34 cellular contexts compared by ENCODE assay signal in the genomic region with DNA sequence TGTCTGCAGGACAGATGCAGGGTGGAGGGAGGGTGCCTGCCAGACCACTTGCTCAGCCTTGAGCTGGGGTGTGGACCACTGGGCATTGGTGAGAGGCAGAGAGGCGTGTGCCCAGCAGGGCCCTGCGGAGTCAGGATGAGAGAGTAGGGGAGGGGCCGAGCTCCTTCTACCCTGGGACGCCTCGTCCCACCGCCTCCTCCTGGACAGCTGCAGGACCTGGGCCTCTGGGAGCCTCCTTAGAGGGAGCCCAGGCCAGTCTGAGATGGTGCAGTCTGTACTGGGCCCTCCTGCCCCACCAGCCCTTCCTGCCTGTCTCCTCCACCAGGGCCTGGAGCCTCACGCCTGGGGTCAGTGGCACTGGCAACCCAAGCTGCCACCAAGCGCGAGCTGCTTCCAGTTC.
"Had no signal": no experiment of that assay in that cellular context is flagged by ENCODE, and none has a peak within 500 bp of the region (broad histone marks: within the 10 kb centered on the region; RNA-seq: fewer than 3 reads in every experiment).

No MANE protein-coding gene starts in this region.

- H3K27me3 Mint-ChIP-seq: activated B cell treated with CpG ODN at 0.5 μM for 24 hours; activated CD4-positive, alpha-beta memory T cell treated with anti-CD3 and anti-CD28 coated beads for 36 hours; activated naive CD8-positive, alpha-beta T cell; activated naive CD8-positive, alpha-beta T cell treated with anti-CD3 and anti-CD28 coated beads, Interleukin-2, amount 50 U/mL, for 24 hours had no signal

- H3K27me3 ChIP-seq: Peyer's patch had no signal

- H3K27ac Mint-ChIP-seq: activated B cell treated with CpG ODN at 0.5 μM for 24 hours; activated CD4-positive, alpha-beta memory T cell treated with anti-CD3 and anti-CD28 coated beads for 36 hours; activated naive CD4-positive, alpha-beta T cell treated with anti-CD3 and anti-CD28 coated beads, Interleukin-2, amount 10 ng/mL, durations not matched to agents 7 days and 5 days; activated naive CD8-positive, alpha-beta T cell; activated naive CD8-positive, alpha-beta T cell treated with anti-CD3 and anti-CD28 coated beads, Interleukin-2, amount 50 U/mL, for 24 hours; activated T-helper 1 cell treated with anti-CD3 and anti-CD28 coated beads, Interleukin-12 subunit alpha, Interleukin-12 subunit beta, Interleukin-2, Interleukin-4 antibody, amounts not matched to agents 30 ng/mL and 10 ng/mL and 1 ng/mL, durations not matched to agents 14 hours and 24 hours and 36 hours; T-helper 1 cell treated with Interleukin-12 subunit alpha and Interleukin-12 subunit beta and Interleukin-4 antibody, amounts not matched to agents 30 μg/mL and 1 μg/mL, for 36 hours; T-helper 2 cell treated with Interferon-gamma antibody and Interleukin-4, amounts not matched to agents 5 μg/mL and 100 μg/mL, for 36 hours had no signal

- H3K4me3 ChIP-seq: Peyer's patch, SJSA1 had no signal

- H3K4me2 ChIP-seq: SK-N-SH had no signal

- H3K36me3 ChIP-seq: Peyer's patch, SJSA1 had no signal

- ATAC-seq: activated naive CD8-positive, alpha-beta T cell treated with anti-CD3 and anti-CD28 coated beads, Interleukin-2, amount 50 U/mL, for 24 hours; activated T-cell treated with anti-CD3 and anti-CD28 coated beads, Interleukin-2, amount 50 U/mL, for 4 hours; PC-3 had no signal

- H3K4me1 Mint-ChIP-seq: activated naive CD4-positive, alpha-beta T cell treated with anti-CD3 and anti-CD28 coated beads, Interleukin-2, amount 10 ng/mL, durations not matched to agents 7 days and 5 days had no signal

- H3K9ac ChIP-seq: SK-N-SH had no signal

- H3K27ac ChIP-seq: Peyer's patch, SJSA1 had no signal

- H3K9me3 ChIP-seq: Peyer's patch, SJSA1, SK-N-SH had no signal

- FAIRE-seq: bronchial epithelial cell, TTC549 had no signal

- H3K36me3 Mint-ChIP-seq: activated CD4-positive, alpha-beta memory T cell treated with anti-CD3 and anti-CD28 coated beads for 36 hours; activated naive CD4-positive, alpha-beta T cell treated with anti-CD3 and anti-CD28 coated beads, Interleukin-2, amount 10 ng/mL, durations not matched to agents 7 days and 5 days; activated naive CD8-positive, alpha-beta T cell; brain had no signal

- DNase-seq: activated B cell treated with CpG ODN at 0.5 μM for 24 hours; activated CD4-positive, alpha-beta memory T cell treated with anti-CD3 and anti-CD28 coated beads for 36 hours; activated CD4-positive, alpha-beta T cell treated with anti-CD3 and anti-CD28 coated beads for 4 hours; activated CD4-positive, alpha-beta T cell treated with anti-CD3 and anti-CD28 coated beads, Interleukin-2, amount 50 U/mL, for 1 hour; activated CD4-positive, CD25-positive, alpha-beta regulatory T cell treated with anti-CD3 and anti-CD28 coated beads, Interleukin-2, amount 50 U/mL, for 72 hours; activated CD8-positive, alpha-beta memory T cell treated with anti-CD3 and anti-CD28 coated beads, Interleukin-2, amount 50 U/mL, for 4 hours; activated naive CD4-positive, alpha-beta T cell treated with anti-CD3 and anti-CD28 coated beads, Interleukin-2, amount 10 ng/mL, durations not matched to agents 7 days and 5 days; activated naive CD8-positive, alpha-beta T cell treated with anti-CD3 and anti-CD28 coated beads, Interleukin-2, amount 50 U/mL, for 24 hours; activated T-cell treated with anti-CD3 and anti-CD28 coated beads for 4 hours; activated T-cell treated with anti-CD3 and anti-CD28 coated beads, Interleukin-2, amount 50 U/mL, for 4 hours; anterior cingulate cortex; caudate nucleus; cerebellar nuclear complex; NCI-H1105 treated with DMSO at 0.1 percent for 48 hours; NCI-H1436; NCI-H1694; NCI-H1930; NCI-H2081 treated with DMSO at 0.1 percent for 48 hours; NCI-H226; NCI-H446 treated with DMSO at 0.1 percent for 48 hours; NCI-H524 treated with DMSO at 0.1 percent for 48 hours; PC-3; Peyer's patch; RPMI8226; SHP77 treated with DMSO at 0.1 percent for 48 hours; SK-N-SH had no signal

- H3K4me3 Mint-ChIP-seq: activated B cell treated with CpG ODN at 0.5 μM for 24 hours; activated CD4-positive, alpha-beta memory T cell treated with anti-CD3 and anti-CD28 coated beads for 36 hours; activated naive CD4-positive, alpha-beta T cell treated with anti-CD3 and anti-CD28 coated beads, Interleukin-2, amount 10 ng/mL, durations not matched to agents 7 days and 5 days; activated naive CD8-positive, alpha-beta T cell; activated naive CD8-positive, alpha-beta T cell treated with anti-CD3 and anti-CD28 coated beads, Interleukin-2, amount 50 U/mL, for 24 hours; activated T-cell treated with anti-CD3 and anti-CD28 coated beads, Interleukin-2, amount 50 U/mL, for 4 hours; activated T-helper 1 cell treated with anti-CD3 and anti-CD28 coated beads, Interleukin-12 subunit alpha, Interleukin-12 subunit beta, Interleukin-2, Interleukin-4 antibody, amounts not matched to agents 30 ng/mL and 10 ng/mL and 1 ng/mL, durations not matched to agents 14 hours and 24 hours and 36 hours; brain; T-helper 1 cell treated with Interleukin-12 subunit alpha and Interleukin-12 subunit beta and Interleukin-4 antibody, amounts not matched to agents 30 μg/mL and 1 μg/mL, for 36 hours; T-helper 2 cell treated with Interferon-gamma antibody and Interleukin-4, amounts not matched to agents 5 μg/mL and 100 μg/mL, for 36 hours had no signal

- H3K9me3 Mint-ChIP-seq: activated B cell treated with CpG ODN at 0.5 μM for 24 hours; activated CD4-positive, alpha-beta memory T cell treated with anti-CD3 and anti-CD28 coated beads for 36 hours; activated naive CD4-positive, alpha-beta T cell treated with anti-CD3 and anti-CD28 coated beads, Interleukin-2, amount 10 ng/mL, durations not matched to agents 7 days and 5 days; activated naive CD8-positive, alpha-beta T cell treated with anti-CD3 and anti-CD28 coated beads, Interleukin-2, amount 50 U/mL, for 24 hours; activated T-cell treated with anti-CD3 and anti-CD28 coated beads, Interleukin-2, amount 50 U/mL, for 4 hours; activated T-helper 1 cell treated with anti-CD3 and anti-CD28 coated beads, Interleukin-12 subunit alpha, Interleukin-12 subunit beta, Interleukin-2, Interleukin-4 antibody, amounts not matched to agents 30 ng/mL and 10 ng/mL and 1 ng/mL, durations not matched to agents 14 hours and 24 hours and 36 hours; T-helper 1 cell treated with Interleukin-12 subunit alpha and Interleukin-12 subunit beta and Interleukin-4 antibody, amounts not matched to agents 30 μg/mL and 1 μg/mL, for 36 hours; T-helper 2 cell treated with Interferon-gamma antibody and Interleukin-4, amounts not matched to agents 5 μg/mL and 100 μg/mL, for 36 hours had no signal
